ENCODE assay signal across 8 cellular contexts in the genomic region with DNA sequence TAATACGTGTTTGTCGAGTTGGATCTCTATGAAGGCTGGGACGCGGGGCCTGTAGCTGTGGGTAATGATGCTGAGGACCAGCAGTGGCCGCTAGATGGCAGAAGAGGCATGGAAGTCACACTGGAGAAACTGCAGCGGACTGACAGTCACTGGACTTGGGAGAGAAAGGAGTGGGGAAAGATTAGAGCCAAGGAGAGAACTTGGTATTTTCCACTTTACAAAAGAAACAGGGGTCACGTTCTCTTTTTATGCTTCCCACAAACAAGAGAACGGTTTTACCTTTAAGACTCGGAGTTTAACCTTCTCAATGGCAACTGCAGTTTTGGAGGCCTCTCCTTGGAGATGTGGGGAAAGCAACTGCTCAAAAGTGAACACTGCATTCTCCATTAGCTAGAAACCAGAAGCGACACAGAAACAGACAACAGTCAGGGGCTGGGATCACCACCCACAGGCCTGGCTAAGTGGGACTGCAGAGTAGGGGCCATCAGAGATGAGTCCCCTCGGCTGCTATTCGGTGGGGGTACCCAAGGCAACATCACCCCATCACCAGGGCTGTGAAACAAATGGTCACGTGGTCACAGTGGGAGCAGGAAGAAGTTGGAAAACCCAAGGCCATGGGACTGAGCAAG. TPM values are rescaled to one million over a fixed set of nuclear protein-coding genes. Genes with fewer than 3 reads are reported as not detected.
A peak's percentile ranks its signal among the peaks of the same experiment; 100 is the strongest.
DNase-seq lines count a peak whose midpoint lies in the region; ATAC-seq and TF ChIP-seq lines count a peak whose summit lies in the region.

No MANE protein-coding gene starts in this region.

- H3K9me3 Mint-ChIP-seq in T-cell, result no peaks in the 10 kb centered on the region

- H3K36me3 Mint-ChIP-seq in T-cell, result peaks cover 22% of the 10 kb centered on the region

- whole genome bisulfite sequencing in adrenal gland, 4 donors, result 5 to 26% (median 22%) methylated on average over 9 to 13 of the region's 13 CpGs

- H3K27ac Mint-ChIP-seq in T-cell, result peak overlapping the region; percentile 2 to 8

- H3K27ac ChIP-seq in adrenal gland (peak overlapping the region in 1 of 5 donors; percentile 44), left ventricle myocardium inferior (replicated peaks) (peak overlapping the region; percentile 46)

- H3K4me3 ChIP-seq in GM12875 (ENCODE audit: low read depth, low read length), result no peak overlapping the region
- no peak overlapping the region for H3K4me3 ChIP-seq in adrenal gland
- H3K4me3 ChIP-seq in left ventricle myocardium inferior, result no peak overlapping the region

- H3K4me1 ChIP-seq in adrenal gland (replicated peaks in 1 of 2) (peaks cover 4 to 7% of the 10 kb centered on the region in 2 donors), left ventricle myocardium inferior (peaks cover 14% of the 10 kb centered on the region)

- peak; percentile 66 for DNase-seq in NCI-H1436 (lab: John Stamatoyannopoulos, UW)
- DNase-seq in T-cell, result peak; percentile 48 to 84 (median 76)
- peak; percentile 87 to 98 (median 93) for DNase-seq in adrenal gland
- peak; percentile 89 for DNase-seq in left ventricle myocardium inferior
- peak; percentile 77 for DNase-seq in putamen (ENCODE audit: low spot score)

- no peaks in the 10 kb centered on the region for H3K27me3 ChIP-seq in adrenal gland
- H3K27me3 ChIP-seq in left ventricle myocardium inferior (ENCODE audit: low read depth), result no peaks in the 10 kb centered on the region

- intact Hi-C loops in adrenal gland (cut with DNase I) (loop anchor here in 1 of 2 donors (2.0 to 10.0 kb wide), 2 partner anchors 177 to 349 kb away; partner anchors contain the start of genes SWT1 and TRMT1L), left ventricle myocardium inferior (cut with micrococcal nuclease) (loop anchor here (2.0 to 10.0 kb wide), 2 partner anchors 175 to 359 kb away; no protein-coding TSS in a partner anchor)

- no peak overlapping the region for H3K4me3 Mint-ChIP-seq in T-cell

- H3K9me3 ChIP-seq in adrenal gland (replicated peaks in 1 of 3), result no peaks in the 10 kb centered on the region
- H3K9me3 ChIP-seq in left ventricle myocardium inferior (replicated peaks), result no peaks in the 10 kb centered on the region

- H3K4me1 Mint-ChIP-seq in T-cell, result peaks cover 5 to 6% (median 6%) of the 10 kb centered on the region in 3 donors

- POLR2A ChIA-PET in T-cell (lab: Charles Lee), result interaction anchor here (0.9 to 1.3 kb wide), 2 partner anchors 174 to 187 kb away, joined by 3 read pairs; no protein-coding TSS in a partner anchor

- ATAC-seq in HG02763 (IDR thresholded peaks at IDR 0.05; ENCODE audit: unreplicated experiment) (peak; percentile 79), T-cell (replicated peaks in 1 of 4) (peak; percentile 90 to 96 (median 94)), HG02970 (IDR thresholded peaks at IDR 0.05; ENCODE audit: low FRiP score, unreplicated experiment) (no peak)

- TF ChIP-seq CTCF in GM12875 (IDR thresholded peaks at IDR 0.05; ENCODE audit: borderline replicate concordance, insufficient read depth, low read depth, low read length) (peak; percentile 84), adrenal gland (IDR thresholded peaks at IDR 0.05) (peak; percentile 75 to 99 (median 96)), left ventricle myocardium inferior (IDR thresholded peaks at IDR 0.05; ENCODE audit: borderline replicate concordance) (peak; percentile 97)

- CTCF ChIA-PET in T-cell (lab: Charles Lee), result interaction anchor here (0.6 to 4.4 kb wide), 57 partner anchors 8 to 1032 kb away, joined by 3 to 96 read pairs (median 4); partner anchors contain the start of genes NIBAN1 (in 1 of the 2) and RNF2 (in 1 of the 2)

- H3K27me3 Mint-ChIP-seq in T-cell, result no peaks in the 10 kb centered on the region

- TF ChIP-seq POLR2A in adrenal gland (IDR thresholded peaks at IDR 0.05), result no peak

- H3K36me3 ChIP-seq in adrenal gland (replicated peaks in 1 of 2) (peaks cover 0 to 4% of the 10 kb centered on the region in 2 donors), left ventricle myocardium inferior (peaks cover 79% of the 10 kb centered on the region)

RNA-seq across cellular contexts. Expression of gene EDEM3, which starts 51.1 kb away (rescaled TPM):
- total RNA-seq in T-cell (10 to 100 TPM; 21.0 to 44.1 (median 39.1) TPM), adrenal gland (10 to 100 TPM; 23.6 to 61.2 (median 35.6) TPM), left ventricle myocardium inferior (16.9 TPM)
- polyA plus RNA-seq in adrenal gland, result 10 to 100 TPM in 1 of 3 donors, 1 to 10 TPM in 2; 6.5 to 32.1 (median 7.7) TPM
